8 cellular contexts compared by ENCODE assay signal in the genomic region with DNA sequence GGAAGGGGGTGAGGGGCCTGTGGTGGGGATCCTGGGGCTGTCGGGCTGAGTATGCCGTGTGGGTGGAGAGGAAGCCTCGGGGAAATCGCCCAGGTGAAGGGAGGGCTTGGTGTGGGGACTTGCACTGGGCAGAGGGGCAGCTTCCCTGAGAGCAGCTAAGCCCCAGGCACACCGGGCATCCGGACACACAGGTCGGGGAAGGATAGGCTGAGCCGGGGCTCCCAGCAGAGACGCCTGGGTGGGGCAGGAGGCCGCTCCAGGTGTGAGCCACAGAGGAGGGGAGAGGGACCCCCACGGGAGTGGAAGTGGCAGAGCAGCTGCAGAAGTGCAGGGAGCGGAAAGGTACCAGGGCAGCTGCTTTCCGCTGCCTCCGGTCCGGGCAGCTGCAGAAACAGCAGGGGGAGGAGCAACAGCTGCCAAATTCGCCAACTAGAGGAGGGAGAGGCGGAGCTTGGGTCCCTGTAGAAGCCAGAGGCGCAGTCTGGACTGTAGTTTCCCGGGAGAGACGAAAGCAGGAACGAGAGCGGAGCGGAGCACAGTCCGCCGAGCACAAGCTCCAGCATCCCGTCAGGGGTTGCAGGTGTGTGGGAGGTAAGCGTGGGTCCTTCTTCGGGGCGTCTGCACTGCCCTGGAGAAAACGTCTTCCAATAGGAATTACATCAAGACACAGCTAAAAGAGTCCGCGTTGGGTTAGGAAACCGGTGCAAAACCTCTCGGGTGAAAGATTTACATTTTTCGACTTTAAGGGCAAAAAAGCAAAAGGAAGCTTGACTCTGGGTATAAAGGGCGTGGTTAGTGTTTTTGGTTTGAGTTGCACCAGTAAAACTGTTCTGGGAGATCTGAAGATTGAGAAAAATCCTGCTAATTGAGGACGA. TPM values are rescaled to one million over a fixed set of nuclear protein-coding genes. Genes with fewer than 3 reads are reported as not detected.
DNase-seq lines count a peak whose midpoint lies in the region; ATAC-seq and TF ChIP-seq lines count a peak whose summit lies in the region.

A gene with protein sequence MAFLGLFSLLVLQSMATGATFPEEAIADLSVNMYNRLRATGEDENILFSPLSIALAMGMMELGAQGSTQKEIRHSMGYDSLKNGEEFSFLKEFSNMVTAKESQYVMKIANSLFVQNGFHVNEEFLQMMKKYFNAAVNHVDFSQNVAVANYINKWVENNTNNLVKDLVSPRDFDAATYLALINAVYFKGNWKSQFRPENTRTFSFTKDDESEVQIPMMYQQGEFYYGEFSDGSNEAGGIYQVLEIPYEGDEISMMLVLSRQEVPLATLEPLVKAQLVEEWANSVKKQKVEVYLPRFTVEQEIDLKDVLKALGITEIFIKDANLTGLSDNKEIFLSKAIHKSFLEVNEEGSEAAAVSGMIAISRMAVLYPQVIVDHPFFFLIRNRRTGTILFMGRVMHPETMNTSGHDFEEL (plus strand): TSS at position 489 of the 875 bp plus-strand sequence. CDS start 53,408 bp downstream, outside the sequence.

- H3K9me3 ChIP-seq in lower lobe of right lung = no peaks in the 10 kb centered on the region

- H3K36me3 ChIP-seq in lower lobe of right lung = no peaks in the 10 kb centered on the region

- H3K27me3 ChIP-seq in lower lobe of right lung (ENCODE audit: low read depth) = no peaks in the 10 kb centered on the region

- H3K4me3 ChIP-seq in lower lobe of right lung = peak within 1 kb of the TSS; percentile 90

- no peak for TF ChIP-seq CTCF in C4-2B (conservative IDR thresholded peaks at IDR 0.05)
- TF ChIP-seq CTCF in lower lobe of right lung (IDR thresholded peaks at IDR 0.05) = no peak

- intact Hi-C loops in lower lobe of right lung (cut with DNase I) = no loop called here

- ATAC-seq in GM19351 (IDR thresholded peaks at IDR 0.05; ENCODE audit: unreplicated experiment) (peak; percentile 60), HG03469 (IDR thresholded peaks at IDR 0.05; ENCODE audit: unreplicated experiment) (peak; percentile 41), lower lobe of right lung (peak; percentile 91 to 92)

- H3K27ac ChIP-seq in C4-2B (peak within 1 kb of the TSS; percentile 84), lower lobe of right lung (peak within 1 kb of the TSS; percentile 93)

- peak; percentile 91 for DNase-seq in NCI-H524 treated with DMSO at 0.1 percent for 48 hours (lab: John Stamatoyannopoulos, UW)
- DNase-seq in activated CD4-positive, alpha-beta T cell treated with anti-CD3 and anti-CD28 coated beads, Interleukin-2, amount 50 U/mL, for 1 hour = peak; percentile 65
- DNase-seq in ecto neural progenitor cell (ENCODE audit: low spot score) = peak; percentile 91
- DNase-seq in lower lobe of right lung = peak; percentile 90
- peak; percentile 35 to 46 (median 41) for DNase-seq in stimulated activated CD4-positive, alpha-beta T cell treated with anti-CD3 and anti-CD28 coated beads, TNF-alpha, amount 100 ng/mL, for 1 hour (ENCODE audit: low read depth in 3 of 3, low spot score in 1 of 3)

- peaks cover 15% of the 10 kb centered on the region for H3K4me1 ChIP-seq in lower lobe of right lung

RNA-seq across cellular contexts. Expression of the gene that starts here (rescaled TPM):
- total RNA-seq in lower lobe of right lung = 6.7 TPM

Comparison
In these comparisons a context has a peak if more than half of its experiments do, and no peak if none do; other contexts are left out.
1. Peak in every context shown above with its lines: DNase-seq, ATAC-seq, H3K4me3 ChIP-seq and H3K27ac ChIP-seq.
2. ATAC-seq: peak in every context shown above with its lines; median percentile 92 in lower lobe of right lung; 60 in GM19351; 41 in HG03469.
3. DNase-seq: peak in every context shown above with its lines; median percentile 91 in NCI-H524 treated with DMSO at 0.1 percent for 48 hours; 91 in ecto neural progenitor cell; 90 in lower lobe of right lung; 65 in activated CD4-positive, alpha-beta T cell treated with anti-CD3 and anti-CD28 coated beads, Interleukin-2, amount 50 U/mL, for 1 hour; 41 in stimulated activated CD4-positive, alpha-beta T cell treated with anti-CD3 and anti-CD28 coated beads, TNF-alpha, amount 100 ng/mL, for 1 hour.